ENCODE assay signal across 17 cellular contexts in the genomic region with DNA sequence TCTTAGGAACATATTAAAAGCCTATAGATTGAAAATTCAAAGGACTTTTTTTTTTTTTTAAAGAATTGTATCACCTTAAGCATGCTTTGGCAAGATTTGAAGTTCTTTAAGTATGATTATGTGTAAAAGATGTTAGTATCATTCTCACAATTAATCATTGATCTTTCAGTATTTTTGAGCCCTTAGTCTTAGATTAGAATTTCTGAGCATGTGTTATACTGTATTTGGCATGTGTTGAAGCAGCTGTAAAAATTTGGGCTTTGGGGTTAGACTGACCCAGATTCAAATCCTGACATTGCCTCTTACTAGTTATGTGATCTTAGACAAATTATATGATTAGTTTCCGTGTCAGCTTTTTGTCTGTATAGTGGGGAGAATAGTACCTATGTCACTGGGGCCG.
"Had no signal": no experiment of that assay in that cellular context is flagged by ENCODE, and none has a peak within 500 bp of the region (broad histone marks: within the 10 kb centered on the region; RNA-seq: fewer than 3 reads in every experiment).

No MANE protein-coding gene starts in this region.

- H2AFZ ChIP-seq: hepatocyte had no signal

- H3K36me3 ChIP-seq: ascending aorta, breast epithelium, sigmoid colon, tibial nerve had no signal

- H3K9me3 Mint-ChIP-seq: activated B cell treated with CpG ODN at 0.5 μM for 24 hours; naive thymus-derived CD4-positive, alpha-beta T cell had no signal

- H3K27ac ChIP-seq: ascending aorta, breast epithelium, hepatocyte, sigmoid colon, tibial nerve had no signal

- H3K4me3 Mint-ChIP-seq: activated B cell treated with CpG ODN at 0.5 μM for 24 hours had no signal

- FAIRE-seq: urothelium cell line had no signal

- H3K9ac ChIP-seq: SK-N-SH had no signal

- H3K27me3 ChIP-seq: ascending aorta, breast epithelium, hepatocyte, sigmoid colon, tibial nerve had no signal

- H3K27ac Mint-ChIP-seq: activated B cell treated with CpG ODN at 0.5 μM for 24 hours had no signal

- DNase-seq: activated B cell treated with CpG ODN at 0.5 μM for 24 hours; activated CD4-positive, alpha-beta T cell treated with anti-CD3 and anti-CD28 coated beads, Interleukin-2, amount 50 U/mL, for 1 hour; activated naive CD4-positive, alpha-beta T cell treated with anti-CD3 and anti-CD28 coated beads, Interleukin-2, amount 50 U/mL, for 16 hours; cerebellar nuclear complex; effector CD4-positive, alpha-beta T cell; mesenchymal stem cell; mucosa of descending colon; naive thymus-derived CD4-positive, alpha-beta T cell; sigmoid colon; SK-N-SH; stimulated activated naive CD4-positive, alpha-beta T cell had no signal

- ATAC-seq: esophagus mucosa; mucosa of descending colon; naive thymus-derived CD4-positive, alpha-beta T cell had no signal

- H3K27me3 Mint-ChIP-seq: activated B cell treated with CpG ODN at 0.5 μM for 24 hours; naive thymus-derived CD4-positive, alpha-beta T cell had no signal

- H3K4me2 ChIP-seq: hepatocyte, SK-N-SH had no signal

- H3K9me3 ChIP-seq: ascending aorta, breast epithelium, mucosa of descending colon, sigmoid colon, SK-N-SH, tibial nerve had no signal

- H3K4me3 ChIP-seq: ascending aorta, breast epithelium, hepatocyte, mucosa of descending colon, sigmoid colon, tibial nerve had no signal
